26 cellular contexts compared by ENCODE assay signal in genomic region chr12:51626629-51627028, GRCh38.
"Had no signal": no experiment of that assay in that cellular context is flagged by ENCODE, and none has a peak within 500 bp of the region (broad histone marks: within the 10 kb centered on the region; RNA-seq: fewer than 3 reads in every experiment).

No MANE protein-coding gene starts in this region.

- DNase-seq: hippocampal formation; left colon; left lung; lower lobe of right lung; mammary epithelial cell; mesenchymal stem cell; naive thymus-derived CD8-positive, alpha-beta T cell; nucleus accumbens; pancreas; posterior cingulate gyrus; retina; right cardiac atrium; sigmoid colon; stimulated activated CD4-positive, alpha-beta T cell treated with anti-CD3 and anti-CD28 coated beads, Interleukin-1b, Interleukin-23, amount 100 ng/mL, for 48 hours; stimulated activated CD4-positive, alpha-beta T cell treated with anti-CD3 and anti-CD28 coated beads, Interleukin-2, amount 100 ng/mL, for 48 hours; stimulated activated CD4-positive, alpha-beta T cell treated with anti-CD3 and anti-CD28 coated beads, Interleukin-4, amount 100 ng/mL, for 4 hours; stimulated activated CD8-positive, alpha-beta memory T cell treated with anti-CD3 and anti-CD28 coated beads, Interleukin-4, amount 100 ng/mL, for 48 hours; stimulated activated naive CD4-positive, alpha-beta T cell treated with Interleukin-2 at 50 U/mL for 16 hours; stimulated activated naive CD8-positive, alpha-beta T cell treated with anti-CD3 and anti-CD28 coated beads, Interleukin-15, amount 100 ng/mL, for 72 hours; substantia nigra; uterus had no signal

- H3K27me3 ChIP-seq: left lung, pancreas, sigmoid colon, tibial nerve, uterus had no signal

- ATAC-seq: left colon; left lung; lower lobe of right lung; naive thymus-derived CD8-positive, alpha-beta T cell; right cardiac atrium; stimulated activated memory B cell treated with anti-CD40 and anti-IgM and Interleukin-4, amounts not matched to agents 10 μg/mL and 1 μg/mL and 100 μg/mL, for 72 hours; stimulated activated naive CD8-positive, alpha-beta T cell treated with anti-CD3 and anti-CD28 coated beads, Interleukin-15, amount 100 ng/mL, for 72 hours had no signal

- H3K36me3 ChIP-seq: left lung, lower lobe of right lung, pancreas, prostate gland, sigmoid colon, tibial nerve, uterus had no signal

- FAIRE-seq: keratinocyte, pancreas had no signal

- H3K4me1 ChIP-seq: left lung, lower lobe of right lung, prostate gland, sigmoid colon, tibial nerve, uterus had no signal

- H3K27ac ChIP-seq: left lung, lower lobe of right lung, pancreas, prostate gland, sigmoid colon, tibial nerve, uterus had no signal

- H3K9me3 ChIP-seq: left lung, lower lobe of right lung, pancreas, prostate gland, sigmoid colon, tibial nerve, uterus had no signal

- H3K4me2 ChIP-seq: smooth muscle cell had no signal

- H3K4me3 ChIP-seq: left lung, lower lobe of right lung, pancreas, prostate gland, sigmoid colon, smooth muscle cell, tibial nerve, uterus had no signal
